1 cellular context compared by ENCODE assay signal in the genomic region with DNA sequence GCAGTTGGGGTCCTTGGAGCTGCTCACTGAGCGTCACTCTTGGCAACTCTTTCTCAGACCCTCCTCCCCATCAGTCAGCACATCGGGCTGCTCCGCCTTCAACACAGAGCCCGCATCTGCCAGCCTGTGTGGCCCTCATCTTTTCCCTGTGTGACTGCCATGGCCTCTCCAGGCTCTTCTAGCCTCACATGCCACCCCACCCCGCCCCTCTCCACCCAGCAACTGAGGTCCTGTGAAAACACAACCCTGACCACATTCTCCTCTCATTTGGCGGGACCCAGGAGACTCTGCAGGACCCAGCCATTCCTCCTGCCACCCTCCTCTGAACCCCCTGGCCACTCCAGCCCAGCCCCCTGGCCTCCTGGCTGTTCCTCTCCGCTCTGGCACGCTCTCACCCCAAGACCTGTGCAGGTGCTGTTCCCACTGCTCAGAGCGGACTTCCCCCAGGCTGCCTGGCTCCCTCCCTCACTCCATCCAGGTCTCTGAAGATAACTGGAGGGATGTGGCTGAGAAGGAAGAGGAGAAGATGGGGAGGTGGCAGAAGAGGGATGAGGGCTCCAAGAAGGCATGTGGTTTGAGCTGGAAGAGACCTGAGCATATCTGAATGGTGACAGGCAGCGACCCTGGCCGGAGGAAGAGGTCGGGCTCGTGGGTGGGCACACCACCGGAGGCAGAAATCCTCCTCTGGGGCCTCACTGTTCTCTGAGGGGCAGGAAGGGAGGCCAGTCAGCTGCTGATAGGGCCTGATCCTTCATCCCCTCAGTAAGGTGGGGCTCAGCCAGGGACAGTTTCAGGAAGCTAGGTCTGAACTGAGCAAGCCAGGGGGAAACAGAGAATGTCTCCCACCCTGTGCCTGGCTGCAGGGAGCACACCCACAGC.
TF ChIP-seq lines count a peak whose summit lies in the region.

No MANE protein-coding gene starts in this region.

TF ChIP-seq in H1, 55 proteins besides CTCF, POLR2A, EP300 and RAD21:
- no peak for TF ChIP-seq HDAC6 (IDR thresholded peaks at IDR 0.05; ENCODE audit: low read depth, low read length)
- TF ChIP-seq, protein P1, sequence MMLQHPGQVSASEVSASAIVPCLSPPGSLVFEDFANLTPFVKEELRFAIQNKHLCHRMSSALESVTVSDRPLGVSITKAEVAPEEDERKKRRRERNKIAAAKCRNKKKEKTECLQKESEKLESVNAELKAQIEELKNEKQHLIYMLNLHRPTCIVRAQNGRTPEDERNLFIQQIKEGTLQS (IDR thresholded peaks at IDR 0.05; ENCODE audit: insufficient read depth, low read depth, low read length): no peak
- no peak for TF ChIP-seq ZNF274 (IDR thresholded peaks at IDR 0.05; ENCODE audit: borderline replicate concordance, extremely low read depth, low read length)
- TF ChIP-seq MAFK (IDR thresholded peaks at IDR 0.05; ENCODE audit: low read depth, low read length): no peak
- no peak for TF ChIP-seq EZH2 (IDR thresholded peaks at IDR 0.05; ENCODE audit: low read depth, low read length, severe bottlenecking)
- no peak for TF ChIP-seq TBP (IDR thresholded peaks at IDR 0.05; ENCODE audit: low read depth, low read length)
- no peak for TF ChIP-seq SP1 (IDR thresholded peaks at IDR 0.05; ENCODE audit: low read depth, low read length)
- TF ChIP-seq SUZ12 (IDR thresholded peaks at IDR 0.05; ENCODE audit: low read length): no peak
- no peak for TF ChIP-seq SAP30 (IDR thresholded peaks at IDR 0.05; ENCODE audit: insufficient read depth, insufficient replicate concordance, low read length)
